18 cellular contexts compared by ENCODE assay signal in the genomic region with DNA sequence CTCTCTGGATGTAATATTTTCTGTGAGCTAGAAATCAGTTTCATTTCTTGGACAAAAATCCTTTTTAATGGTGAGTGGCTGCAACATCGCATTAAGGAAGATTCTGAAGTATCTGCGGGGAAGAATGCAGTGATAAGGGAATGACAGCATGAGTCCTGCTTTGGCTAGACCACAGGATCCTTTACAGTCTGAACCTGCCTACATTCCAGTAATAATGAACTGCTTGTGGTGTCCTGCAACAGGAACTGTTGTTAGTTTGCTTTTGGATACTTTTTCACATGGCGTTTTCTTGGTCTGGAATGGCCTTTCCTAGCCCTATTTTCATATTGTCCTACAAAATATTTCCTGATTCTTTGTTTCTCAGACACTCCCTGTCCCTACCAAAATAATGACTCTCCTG. TPM values are rescaled to one million over a fixed set of nuclear protein-coding genes. Genes with fewer than 3 reads are reported as not detected.
DNase-seq lines count a peak whose midpoint lies in the region; ATAC-seq, FAIRE-seq and TF ChIP-seq lines count a peak whose summit lies in the region.
"Had no signal": no experiment of that assay in that cellular context is flagged by ENCODE, and none has a peak within 500 bp of the region (broad histone marks: within the 10 kb centered on the region; RNA-seq: fewer than 3 reads in every experiment).

No MANE protein-coding gene starts in this region.

- CTCF ChIA-PET in CD8-positive, alpha-beta T cell (lab: Charles Lee) = interaction anchor here (1.5 to 1.8 kb wide), 2 partner anchors 16 to 40 kb away, joined by 3 to 5 read pairs; partner anchors contain the start of gene MDM2

- no peak overlapping the region for H3K9ac ChIP-seq in astrocyte (ENCODE audit: low read length)
- H3K9ac ChIP-seq: BLaER1 treated with 17β-estradiol and CSF1 and Interleukin-3, amounts not matched to agents 10 nM and 100 nM had no signal

- WGBS in psoas muscle, 3 donors = 86 to 93% (median 89%) methylated on average over 3 of the region's 3 CpGs

- no peaks in the 10 kb centered on the region for H3K9me3 ChIP-seq in CD4-positive, CD25-positive, alpha-beta regulatory T cell (ENCODE audit: control insufficient read depth in 2 of 2, low read length in 2 of 2)
- H3K9me3 ChIP-seq in CD8-positive, alpha-beta T cell (ENCODE audit: low read length) = no peaks in the 10 kb centered on the region
- no peaks in the 10 kb centered on the region for H3K9me3 ChIP-seq in astrocyte (ENCODE audit: insufficient read depth, low read depth, low read length)
- no peaks in the 10 kb centered on the region for H3K9me3 ChIP-seq in psoas muscle
- H3K9me3 ChIP-seq: BLaER1 treated with 17β-estradiol and CSF1 and Interleukin-3, amounts not matched to agents 10 nM and 100 nM; thyroid gland had no signal

- H3K4me1 ChIP-seq in CD4-positive, CD25-positive, alpha-beta regulatory T cell (ENCODE audit: control insufficient read depth, insufficient read depth, low read length, poor library complexity, severe bottlenecking) = peaks cover 5% of the 10 kb centered on the region
- no peaks in the 10 kb centered on the region for H3K4me1 ChIP-seq in CD8-positive, alpha-beta T cell (ENCODE audit: insufficient read depth, low read length)
- H3K4me1 ChIP-seq in astrocyte (ENCODE audit: insufficient read depth, low read length) = peaks cover 19% of the 10 kb centered on the region
- no peaks in the 10 kb centered on the region for H3K4me1 ChIP-seq in psoas muscle

- intact Hi-C loops in CD8-positive, alpha-beta T cell (cut with DNase I, micrococcal nuclease) = loop anchor here in 1 of 2 experiments (10.0 kb wide), 1 partner anchor 541 kb away; no protein-coding TSS in a partner anchor
- intact Hi-C loops in psoas muscle (cut with DNase I) = no loop called here

- TF ChIP-seq CTCF in CD8-positive, alpha-beta T cell (IDR thresholded peaks at IDR 0.05) = no peak
- TF ChIP-seq CTCF in astrocyte (IDR thresholded peaks at IDR 0.05; ENCODE audit: insufficient read depth, low read depth, low read length) = no peak
- TF ChIP-seq CTCF in psoas muscle (IDR thresholded peaks at IDR 0.05) = no peak
- no peak for TF ChIP-seq CTCF in GM20000 (IDR thresholded peaks at IDR 0.05; ENCODE audit: extremely low read depth, missing control alignments)

- no peak overlapping the region for H3K4me3 Mint-ChIP-seq in CD4-positive, CD25-positive, alpha-beta regulatory T cell
- no peak overlapping the region for H3K4me3 Mint-ChIP-seq in CD8-positive, alpha-beta T cell
- H3K4me3 Mint-ChIP-seq in astrocyte (ENCODE audit: unreplicated experiment) = peak overlapping the region; percentile 51
- H3K4me3 Mint-ChIP-seq: endodermal cell had no signal

- peaks cover 71% of the 10 kb centered on the region for H3K79me2 ChIP-seq in astrocyte (ENCODE audit: insufficient read depth, low read length)

- H3K27ac Mint-ChIP-seq in CD4-positive, CD25-positive, alpha-beta regulatory T cell = peak overlapping the region in 2 of 3 donors; percentile 21 to 29
- peak overlapping the region; percentile 23 for H3K27ac Mint-ChIP-seq in CD8-positive, alpha-beta T cell
- peak overlapping the region; percentile 79 for H3K27ac Mint-ChIP-seq in astrocyte (ENCODE audit: unreplicated experiment)
- H3K27ac Mint-ChIP-seq: endodermal cell had no signal

- peaks cover 19 to 39% (median 29%) of the 10 kb centered on the region in 4 donors for H3K4me1 Mint-ChIP-seq in CD4-positive, CD25-positive, alpha-beta regulatory T cell
- peaks cover 21% of the 10 kb centered on the region for H3K4me1 Mint-ChIP-seq in CD8-positive, alpha-beta T cell (ENCODE audit: low read depth)
- peaks cover 42% of the 10 kb centered on the region for H3K4me1 Mint-ChIP-seq in astrocyte (ENCODE audit: low read depth, unreplicated experiment)
- H3K4me1 Mint-ChIP-seq: endodermal cell had no signal

- peaks cover 85% of the 10 kb centered on the region for H4K20me1 ChIP-seq in astrocyte (ENCODE audit: insufficient read depth, low read length)

- H3K36me3 ChIP-seq in CD4-positive, CD25-positive, alpha-beta regulatory T cell (ENCODE audit: control insufficient read depth, insufficient read depth, low read length) = peaks cover 87% of the 10 kb centered on the region
- H3K36me3 ChIP-seq in CD8-positive, alpha-beta T cell (ENCODE audit: insufficient read depth, low read length) = peaks cover 34% of the 10 kb centered on the region
- H3K36me3 ChIP-seq in astrocyte (ENCODE audit: insufficient read depth, low read length) (peaks cover 60% of the 10 kb centered on the region), psoas muscle (ENCODE audit: insufficient read depth in 1 of 2, low read depth in 1 of 2) (peaks cover 0 to 100% of the 10 kb centered on the region in 2 donors)

- no peak for FAIRE-seq in astrocyte (lab: Jason Lieb, UNC)

- H3K27me3 ChIP-seq in CD4-positive, CD25-positive, alpha-beta regulatory T cell (ENCODE audit: control insufficient read depth, insufficient read depth, low read length) = no peaks in the 10 kb centered on the region
- H3K27me3 ChIP-seq in CD8-positive, alpha-beta T cell (ENCODE audit: insufficient read depth, low read length) = no peaks in the 10 kb centered on the region
- H3K27me3 ChIP-seq in astrocyte (ENCODE audit: insufficient read depth, low read length) (no peaks in the 10 kb centered on the region), psoas muscle (ENCODE audit: insufficient read depth in 3 of 3, low read length in 2 of 3) (no peaks in the 10 kb centered on the region)
- H3K27me3 ChIP-seq: BLaER1 treated with 17β-estradiol and CSF1 and Interleukin-3, amounts not matched to agents 10 nM and 100 nM; foreskin keratinocyte; thyroid gland had no signal

- H3K4me3 ChIP-seq in CD4-positive, CD25-positive, alpha-beta regulatory T cell (ENCODE audit: low read depth, low read length) = no peak overlapping the region
- no peak overlapping the region for H3K4me3 ChIP-seq in CD8-positive, alpha-beta T cell (ENCODE audit: low read depth, low read length)
- H3K4me3 ChIP-seq in astrocyte (ENCODE audit: insufficient read depth, low read depth, low read length) = no peak overlapping the region
- H3K4me3 ChIP-seq in psoas muscle = no peak overlapping the region
- H3K4me3 ChIP-seq: BLaER1 treated with 17β-estradiol and CSF1 and Interleukin-3, amounts not matched to agents 10 nM and 100 nM; lung; thyroid gland had no signal

- no peak for ATAC-seq in CD4-positive, CD25-positive, alpha-beta regulatory T cell (ENCODE audit: low read depth in 2 of 2)
- ATAC-seq in CD8-positive, alpha-beta T cell = no peak
- ATAC-seq in HG02759 (IDR thresholded peaks at IDR 0.05; ENCODE audit: unreplicated experiment) (no peak), psoas muscle (no peak)
- ATAC-seq: foreskin keratinocyte had no signal

- peaks cover 0 to 1% (median 0%) of the 10 kb centered on the region in 7 donors for H3K9me3 Mint-ChIP-seq in CD4-positive, CD25-positive, alpha-beta regulatory T cell
- H3K9me3 Mint-ChIP-seq in CD8-positive, alpha-beta T cell = no peaks in the 10 kb centered on the region
- H3K9me3 Mint-ChIP-seq in astrocyte (ENCODE audit: unreplicated experiment) = no peaks in the 10 kb centered on the region
- H3K9me3 Mint-ChIP-seq: endodermal cell had no signal

- H2AFZ ChIP-seq in astrocyte (ENCODE audit: low read depth, low read length) = no peak overlapping the region

- peak overlapping the region; percentile 7 for H3K4me2 ChIP-seq in astrocyte (ENCODE audit: low read length)

- POLR2A ChIA-PET in CD8-positive, alpha-beta T cell (lab: Charles Lee) = no interaction called here

- DNase-seq in CD4-positive, CD25-positive, alpha-beta regulatory T cell = no peak
- DNase-seq in CD8-positive, alpha-beta T cell = no peak
- DNase-seq in astrocyte (ENCODE audit: low read depth) (peak; percentile 80), islet precursor cell (peak; percentile 60), psoas muscle (no peak), GM20000 (ENCODE audit: low spot score) (no peak)
- DNase-seq: activated effector memory CD4-positive, alpha-beta T cell treated with Interleukin-2 at 50 U/mL for 16 hours; DMS53; endodermal cell; foreskin keratinocyte; NCI-H1417 treated with DMSO at 0.1 percent for 48 hours; NCI-H2227 treated with DMSO at 0.1 percent for 48 hours; Right ventricle myocardium superior; stimulated activated CD4-positive, alpha-beta T cell treated with anti-CD3 and anti-CD28 coated beads, Interleukin-4, amount 100 ng/mL, for 24 hours; thyroid gland had no signal

- no peaks in the 10 kb centered on the region for H3K27me3 Mint-ChIP-seq in CD4-positive, CD25-positive, alpha-beta regulatory T cell
- no peaks in the 10 kb centered on the region for H3K27me3 Mint-ChIP-seq in CD8-positive, alpha-beta T cell (ENCODE audit: low read depth)
- H3K27me3 Mint-ChIP-seq in astrocyte (ENCODE audit: low read depth, unreplicated experiment) = no peaks in the 10 kb centered on the region

- H3K27ac ChIP-seq in CD4-positive, CD25-positive, alpha-beta regulatory T cell (ENCODE audit: insufficient read depth, low read length, poor library complexity, severe bottlenecking) = no peak overlapping the region
- H3K27ac ChIP-seq in CD8-positive, alpha-beta T cell (ENCODE audit: low read depth, low read length) = no peak overlapping the region
- H3K27ac ChIP-seq in astrocyte (ENCODE audit: low read depth, low read length) = peak overlapping the region; percentile 28
- no peak overlapping the region for H3K27ac ChIP-seq in psoas muscle
- H3K27ac ChIP-seq: foreskin keratinocyte, thyroid gland had no signal

- H3K36me3 Mint-ChIP-seq in CD4-positive, CD25-positive, alpha-beta regulatory T cell = peaks cover 36% of the 10 kb centered on the region
- peaks cover 78% of the 10 kb centered on the region for H3K36me3 Mint-ChIP-seq in CD8-positive, alpha-beta T cell
- H3K36me3 Mint-ChIP-seq in astrocyte (ENCODE audit: low read depth, unreplicated experiment) = peaks cover 25% of the 10 kb centered on the region

RNA-seq across cellular contexts. Expression of gene MDM2, which starts 15.7 kb away (rescaled TPM):
- total RNA-seq in CD4-positive, CD25-positive, alpha-beta regulatory T cell = 101 TPM
- polyA plus RNA-seq in CD4-positive, CD25-positive, alpha-beta regulatory T cell = 10 to 100 TPM; 21.8 to 26.4 (median 23.3) TPM
- 10 to 100 TPM; 95.1 to 98.0 TPM for total RNA-seq in CD8-positive, alpha-beta T cell
- total RNA-seq in astrocyte (692 and 828 TPM in 2 replicates), psoas muscle (100 to 1,000 TPM in 1 of 4 donors, 10 to 100 TPM in 3; 51.8 to 455 (median 77.6) TPM)
- polyA plus RNA-seq in psoas muscle = 10 to 100 TPM; 25.0 to 34.2 (median 26.0) TPM

Comparison
In these comparisons a context has a peak if more than half of its experiments do, and no peak if none do; other contexts are left out.
1. DNase-seq: peak in astrocyte (single experiment) and islet precursor cell (single experiment); none in CD4-positive, CD25-positive, alpha-beta regulatory T cell (0 of 3), CD8-positive, alpha-beta T cell (0 of 7), psoas muscle (0 of 2) and GM20000 (single experiment).
2. H3K27ac Mint-ChIP-seq: peak in every context shown above with its lines; median percentile 79 in astrocyte; 25 in CD4-positive, CD25-positive, alpha-beta regulatory T cell; 23 in CD8-positive, alpha-beta T cell.